In the genomic region with DNA sequence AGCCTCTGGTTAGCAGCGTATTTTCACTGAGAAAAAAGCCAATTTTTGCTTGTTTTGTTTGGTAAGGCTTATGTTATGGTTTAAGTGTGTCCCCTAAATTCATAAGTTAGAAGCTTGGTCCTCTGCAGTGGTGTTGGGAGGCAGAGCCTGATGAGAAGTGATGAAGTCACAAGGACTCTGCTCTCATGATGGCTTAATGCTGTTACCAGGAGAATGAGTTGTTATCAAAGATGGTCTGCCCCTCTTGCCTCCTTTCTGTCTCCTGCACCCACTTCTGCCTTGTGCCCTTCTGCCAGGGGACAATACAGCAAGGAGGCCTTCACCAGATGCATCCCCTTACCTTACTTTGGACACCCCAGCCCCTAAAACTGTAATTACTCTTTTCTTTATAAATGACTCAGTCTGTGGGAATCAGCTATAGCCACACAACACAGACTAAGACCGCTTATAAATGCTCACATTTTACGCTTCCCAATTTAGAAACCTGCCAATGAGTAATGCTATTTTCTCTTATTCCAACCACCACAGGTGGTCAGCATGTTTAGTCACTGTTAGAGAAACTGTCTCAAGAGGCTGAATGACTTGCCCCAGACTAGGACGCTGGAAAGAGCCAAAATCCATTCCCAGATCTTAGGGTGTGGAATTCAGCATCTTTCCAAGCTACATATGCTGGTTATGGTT, we compare ENCODE assay signal across 13 cellular contexts. TPM values are rescaled to one million over a fixed set of nuclear protein-coding genes. Genes with fewer than 3 reads are reported as not detected.
DNase-seq lines count a peak whose midpoint lies in the region; ATAC-seq lines count a peak whose summit lies in the region.
"Had no signal": no experiment of that assay in that cellular context is flagged by ENCODE, and none has a peak within 500 bp of the region (broad histone marks: within the 10 kb centered on the region; RNA-seq: fewer than 3 reads in every experiment).

No MANE protein-coding gene starts in this region.

- DNase-seq in activated naive CD4-positive, alpha-beta T cell treated with anti-CD3 and anti-CD28 coated beads, Interleukin-2, amount 50 U/mL, for 72 hours (ENCODE audit: low spot score in 2 of 2): no peak
- DNase-seq in activated naive CD4-positive, alpha-beta T cell treated with Interleukin-2 at 50 U/mL for 16 hours: no peak
- DNase-seq in stimulated activated effector memory CD8-positive, alpha-beta T cell treated with anti-CD3 and anti-CD28 coated beads, Interleukin-12 subunit alpha, Interleukin-12 subunit beta, amount 100 ng/mL, for 72 hours (ENCODE audit: low spot score in 2 of 2): no peak
- DNase-seq in OCI-M2 (lab: John Stamatoyannopoulos, UW; ENCODE audit: unreplicated experiment) (no peak), NCI-H345 (lab: John Stamatoyannopoulos, UW) (no peak), NCI-H526 treated with DMSO at 0.1 percent for 48 hours (lab: John Stamatoyannopoulos, UW) (no peak)
- DNase-seq: brain microvascular endothelial cell, GDM1, NCI-H1092 treated with DMSO at 0.1 percent for 48 hours, transverse colon had no signal

- H3K4me1 Mint-ChIP-seq in activated naive CD8-positive, alpha-beta T cell (ENCODE audit: low read depth): peaks cover 2% of the 10 kb centered on the region
- H3K4me1 Mint-ChIP-seq in stimulated activated effector memory CD8-positive, alpha-beta T cell treated with anti-CD3 and anti-CD28 coated beads, Interleukin-12 subunit alpha, Interleukin-12 subunit beta, amount 100 ng/mL, for 72 hours: no peaks in the 10 kb centered on the region

- ATAC-seq in activated naive CD4-positive, alpha-beta T cell treated with anti-CD3 and anti-CD28 coated beads, Interleukin-2, amount 50 U/mL, for 72 hours: peak in 1 of 2 donors; percentile 72
- ATAC-seq in HG02852 (IDR thresholded peaks at IDR 0.05; ENCODE audit: unreplicated experiment): peak; percentile 33
- ATAC-seq in stimulated activated effector memory CD8-positive, alpha-beta T cell treated with anti-CD3 and anti-CD28 coated beads, Interleukin-12 subunit alpha, Interleukin-12 subunit beta, amount 100 ng/mL, for 72 hours: peak; percentile 61
- ATAC-seq: esophagus mucosa had no signal

- H3K27ac Mint-ChIP-seq in activated naive CD4-positive, alpha-beta T cell treated with anti-CD3 and anti-CD28 coated beads, Interleukin-2, amount 50 U/mL, for 72 hours: peak overlapping the region; percentile 10 to 19
- H3K27ac Mint-ChIP-seq in activated naive CD8-positive, alpha-beta T cell: peak overlapping the region; percentile 24
- no peak overlapping the region for H3K27ac Mint-ChIP-seq in stimulated activated effector memory CD8-positive, alpha-beta T cell treated with anti-CD3 and anti-CD28 coated beads, Interleukin-12 subunit alpha, Interleukin-12 subunit beta, amount 100 ng/mL, for 72 hours

- H3K9me3 Mint-ChIP-seq in activated naive CD4-positive, alpha-beta T cell treated with anti-CD3 and anti-CD28 coated beads, Interleukin-2, amount 50 U/mL, for 72 hours: no peaks in the 10 kb centered on the region
- no peaks in the 10 kb centered on the region for H3K9me3 Mint-ChIP-seq in activated naive CD8-positive, alpha-beta T cell (ENCODE audit: low read depth)
- no peaks in the 10 kb centered on the region for H3K9me3 Mint-ChIP-seq in stimulated activated effector memory CD8-positive, alpha-beta T cell treated with anti-CD3 and anti-CD28 coated beads, Interleukin-12 subunit alpha, Interleukin-12 subunit beta, amount 100 ng/mL, for 72 hours

- H3K27me3 Mint-ChIP-seq in activated naive CD8-positive, alpha-beta T cell: no peaks in the 10 kb centered on the region

- H3K36me3 Mint-ChIP-seq in activated naive CD4-positive, alpha-beta T cell treated with anti-CD3 and anti-CD28 coated beads, Interleukin-2, amount 50 U/mL, for 72 hours: peaks cover 7 to 15% of the 10 kb centered on the region in 2 donors
- H3K36me3 Mint-ChIP-seq in activated naive CD8-positive, alpha-beta T cell: peaks cover 8% of the 10 kb centered on the region
- H3K36me3 Mint-ChIP-seq in stimulated activated effector memory CD8-positive, alpha-beta T cell treated with anti-CD3 and anti-CD28 coated beads, Interleukin-12 subunit alpha, Interleukin-12 subunit beta, amount 100 ng/mL, for 72 hours: peaks cover 40% of the 10 kb centered on the region

- no peak overlapping the region for H3K4me3 Mint-ChIP-seq in activated naive CD8-positive, alpha-beta T cell
- no peak overlapping the region for H3K4me3 Mint-ChIP-seq in stimulated activated effector memory CD8-positive, alpha-beta T cell treated with anti-CD3 and anti-CD28 coated beads, Interleukin-12 subunit alpha, Interleukin-12 subunit beta, amount 100 ng/mL, for 72 hours

RNA-seq across cellular contexts. Expression of gene PKD1L1, which starts 6.1 kb away (rescaled TPM):
- total RNA-seq in activated naive CD4-positive, alpha-beta T cell treated with anti-CD3 and anti-CD28 coated beads, Interleukin-2, amount 50 U/mL, for 72 hours: under 1 TPM; 0.05 to 0.14 TPM

RNA-seq across cellular contexts. Expression of gene HUS1, which starts 25.0 kb away (rescaled TPM):
- 10 to 100 TPM; 33.7 to 76.2 TPM for total RNA-seq in activated naive CD4-positive, alpha-beta T cell treated with anti-CD3 and anti-CD28 coated beads, Interleukin-2, amount 50 U/mL, for 72 hours
